14 cellular contexts compared by ENCODE assay signal in the genomic region with DNA sequence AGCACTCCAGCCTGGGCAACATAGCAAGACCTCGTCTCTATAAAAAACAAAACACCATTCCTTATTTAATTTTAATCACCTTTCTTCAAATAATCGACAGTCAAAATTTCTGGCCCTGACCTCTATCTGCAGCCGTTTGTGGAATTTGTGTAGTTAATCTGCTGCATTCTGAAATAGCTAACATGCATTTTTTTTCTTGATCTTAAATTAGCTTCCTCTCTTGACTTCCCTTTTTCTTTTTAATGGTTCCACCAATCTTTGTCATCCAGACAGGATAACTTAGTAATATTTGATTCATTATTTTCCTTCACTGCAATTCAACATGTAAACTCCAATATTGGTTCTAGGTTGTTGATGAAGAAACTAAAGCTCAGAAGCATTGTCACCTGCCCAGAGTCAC.
"Had no signal": no experiment of that assay in that cellular context is flagged by ENCODE, and none has a peak within 500 bp of the region (broad histone marks: within the 10 kb centered on the region; RNA-seq: fewer than 3 reads in every experiment).

No MANE protein-coding gene starts in this region.

- H3K36me3 Mint-ChIP-seq: memory B cell had no signal

- H3K4me3 Mint-ChIP-seq: activated CD4-positive, alpha-beta T cell treated with anti-CD3 and anti-CD28 coated beads, Interleukin-2, amount 10 ng/mL, durations not matched to agents 7 days and 5 days; memory B cell had no signal

- H3K4me1 Mint-ChIP-seq: activated CD4-positive, alpha-beta T cell treated with anti-CD3 and anti-CD28 coated beads, Interleukin-2, amount 10 ng/mL, durations not matched to agents 7 days and 5 days; memory B cell had no signal

- H3K9me3 Mint-ChIP-seq: activated CD4-positive, alpha-beta T cell treated with anti-CD3 and anti-CD28 coated beads, Interleukin-2, amount 10 ng/mL, durations not matched to agents 7 days and 5 days; activated T-helper 2 cell treated with anti-CD3 and anti-CD28 coated beads, Interferon-gamma antibody, Interleukin-2, Interleukin-4, amounts not matched to agents 10 μg/mL and 5 μg/mL and 100 μg/mL, durations not matched to agents 14 hours and 24 hours and 36 hours; memory B cell had no signal

- H3K9me3 ChIP-seq: adrenal gland, heart right ventricle, left lung, upper lobe of right lung had no signal

- DNase-seq: activated CD4-positive, alpha-beta T cell treated with anti-CD3 and anti-CD28 coated beads, Interleukin-2, amount 10 ng/mL, durations not matched to agents 7 days and 5 days; activated CD4-positive, CD25-positive, alpha-beta regulatory T cell; activated naive CD4-positive, alpha-beta T cell treated with anti-CD3 and anti-CD28 coated beads, Interleukin-2, amount 50 U/mL, for 16 hours; effector CD8-positive, alpha-beta T cell; heart right ventricle; left lung; stimulated activated CD4-positive, alpha-beta T cell treated with anti-CD3 and anti-CD28 coated beads, Interleukin-2, amount 100 ng/mL, for 24 hours; stimulated activated naive CD4-positive, alpha-beta T cell treated with Interleukin-2 at 50 U/mL for 16 hours; upper lobe of right lung had no signal

- H3K4me3 ChIP-seq: adrenal gland, coronary artery, heart right ventricle, left lung, upper lobe of right lung had no signal

- H3K27ac ChIP-seq: adrenal gland, left lung, upper lobe of right lung had no signal

- H3K27ac Mint-ChIP-seq: activated CD4-positive, alpha-beta T cell treated with anti-CD3 and anti-CD28 coated beads, Interleukin-2, amount 10 ng/mL, durations not matched to agents 7 days and 5 days; activated T-helper 2 cell treated with anti-CD3 and anti-CD28 coated beads, Interferon-gamma antibody, Interleukin-2, Interleukin-4, amounts not matched to agents 10 μg/mL and 5 μg/mL and 100 μg/mL, durations not matched to agents 14 hours and 24 hours and 36 hours; memory B cell had no signal

- ATAC-seq: sciatic nerve had no signal

- H3K27me3 ChIP-seq: adrenal gland, heart right ventricle, left lung, upper lobe of right lung had no signal

- H3K36me3 ChIP-seq: adrenal gland, heart right ventricle, left lung, upper lobe of right lung had no signal
